9 cellular contexts compared by ENCODE assay signal in genomic region chr9:132628746-132629145, GRCh38. TPM values are rescaled to one million over a fixed set of nuclear protein-coding genes. Genes with fewer than 3 reads are reported as not detected.
"Had no signal": no experiment of that assay in that cellular context is flagged by ENCODE, and none has a peak within 500 bp of the region (broad histone marks: within the 10 kb centered on the region; RNA-seq: fewer than 3 reads in every experiment).

No MANE protein-coding gene starts in this region.

- ATAC-seq: HCT116, HepG2 had no signal

- H3K9me3 Mint-ChIP-seq: HFFc6, IgD-negative memory B cell had no signal

- H2AFZ ChIP-seq: GM23248 had no signal

- H3K4me3 ChIP-seq: GM23248, HAP-1 had no signal

- H3K9me3 ChIP-seq: HAP-1 had no signal

- H3K27me3 Mint-ChIP-seq: IgD-negative memory B cell had no signal

- H3K4me1 Mint-ChIP-seq: IgD-negative memory B cell had no signal

- H3K4me3 Mint-ChIP-seq: HFFc6, IgD-negative memory B cell had no signal

- H3K4me1 ChIP-seq: HAP-1 had no signal

- H3K27ac Mint-ChIP-seq: HFFc6 had no signal

- H3K9ac ChIP-seq: GM23248 had no signal

- DNase-seq: GM23248, HFFc6 had no signal

- H3K27ac ChIP-seq: GM23248, HL-60 had no signal

RNA-seq across cellular contexts. Expression of gene BARHL1, which starts 46.3 kb away (rescaled TPM):
- total RNA-seq: GM23248, H1, HepG2, HFFc6, HT1080 had no signal
- polyA plus RNA-seq: GM23248, H1, HepG2, IgD-negative memory B cell had no signal
